ENCODE assay signal across 22 cellular contexts in the genomic region with DNA sequence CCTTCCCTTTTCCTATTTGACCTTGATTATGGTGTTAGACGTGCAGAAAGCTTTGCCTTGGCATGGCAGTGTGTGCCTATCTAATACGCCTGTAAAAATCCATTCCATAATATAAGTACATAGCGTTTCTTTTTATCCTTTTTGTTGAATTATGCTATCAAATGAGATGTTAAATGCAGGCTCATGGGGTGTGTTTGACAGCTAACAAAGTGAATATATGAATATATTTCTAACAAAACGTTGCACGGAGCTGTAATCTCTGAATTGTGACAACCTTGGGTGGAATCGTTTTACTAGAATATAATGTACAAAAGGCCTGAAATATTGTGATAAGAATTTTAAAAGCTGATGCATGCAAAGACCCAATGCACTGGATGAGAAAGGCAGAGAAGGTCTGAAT.
"Had no signal": no experiment of that assay in that cellular context is flagged by ENCODE, and none has a peak within 500 bp of the region (broad histone marks: within the 10 kb centered on the region; RNA-seq: fewer than 3 reads in every experiment).

No MANE protein-coding gene starts in this region.

- ATAC-seq: effector memory CD8-positive, alpha-beta T cell; esophagus mucosa; gastrocnemius medialis; heart left ventricle; left cardiac atrium; left ventricle myocardium superior; lower lobe of right lung had no signal

- DNase-seq: colonic mucosa; cortex of kidney; effector CD8-positive, alpha-beta T cell; effector memory CD8-positive, alpha-beta T cell; endodermal cell; erythroblast; esophagus squamous epithelium; foreskin fibroblast; foreskin melanocyte; gastrocnemius medialis; heart left ventricle; hypothalamus; immature natural killer cell; left cardiac atrium; left lung; left ventricle myocardium superior; lower lobe of right lung; mesenchymal stem cell; midbrain had no signal

- H3K36me3 ChIP-seq: colonic mucosa, esophagus squamous epithelium, gastrocnemius medialis, heart left ventricle, left lung, lower lobe of right lung had no signal

- H3K9me3 ChIP-seq: colonic mucosa, esophagus squamous epithelium, gastrocnemius medialis, heart left ventricle, lower lobe of right lung had no signal

- H3K4me2 ChIP-seq: hepatocyte had no signal

- H3K4me3 ChIP-seq: colonic mucosa, esophagus squamous epithelium, gastrocnemius medialis, heart left ventricle, hepatocyte, left lung, lower lobe of right lung had no signal

- H3K27ac ChIP-seq: colonic mucosa, epithelial cell of prostate, esophagus squamous epithelium, gastrocnemius medialis, heart left ventricle, hepatocyte, left lung, lower lobe of right lung had no signal

- H3K4me1 ChIP-seq: colonic mucosa, esophagus squamous epithelium, gastrocnemius medialis, heart left ventricle, left lung, lower lobe of right lung had no signal

- H3K27me3 ChIP-seq: colonic mucosa, esophagus squamous epithelium, gastrocnemius medialis, heart left ventricle, hepatocyte, left lung had no signal

- H3K79me2 ChIP-seq: hepatocyte had no signal

- H2AFZ ChIP-seq: hepatocyte had no signal
